ENCODE assay signal across 8 cellular contexts in the genomic region with DNA sequence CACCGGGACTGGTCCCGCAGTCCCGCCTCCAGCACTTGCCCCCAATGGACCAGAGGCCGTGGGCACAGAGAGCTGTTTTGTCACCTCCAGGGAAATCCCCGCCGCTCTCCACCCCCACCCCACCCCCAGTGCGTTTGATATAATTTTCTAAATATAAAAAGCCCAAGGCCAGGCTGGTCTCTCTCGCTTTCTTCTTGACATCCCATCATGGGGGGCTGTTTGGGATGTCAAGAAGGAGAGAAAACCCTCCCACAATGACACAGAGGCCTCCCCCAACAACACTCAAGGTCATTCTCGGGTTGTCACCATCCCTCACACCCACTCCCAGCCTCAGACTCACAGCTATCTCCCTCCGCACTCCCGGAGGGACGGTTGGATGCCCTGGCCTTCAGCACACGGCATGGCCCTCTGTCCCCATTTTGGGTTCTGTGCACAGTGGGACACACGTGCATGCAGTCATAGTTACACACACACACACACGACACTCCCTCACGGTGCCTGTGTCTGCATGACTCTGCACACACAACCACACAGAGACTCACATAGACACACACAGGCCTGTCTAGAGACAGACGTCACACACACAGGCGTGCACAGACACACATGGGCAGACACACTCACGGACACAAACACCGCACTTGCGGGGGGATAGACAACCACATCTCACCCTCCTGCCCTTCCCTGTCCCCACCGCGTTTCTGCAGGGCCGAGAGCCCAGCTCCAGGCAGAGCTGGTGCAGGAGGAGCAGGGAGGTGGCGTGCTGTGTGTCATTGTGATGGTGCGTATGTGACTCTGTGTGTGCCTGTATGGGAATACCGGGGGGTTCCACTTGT. TPM values are rescaled to one million over a fixed set of nuclear protein-coding genes. Genes with fewer than 3 reads are reported as not detected.
A peak's percentile ranks its signal among the peaks of the same experiment; 100 is the strongest.
DNase-seq lines count a peak whose midpoint lies in the region; ATAC-seq and TF ChIP-seq lines count a peak whose summit lies in the region.

No MANE protein-coding gene starts in this region.

- no peaks in the 10 kb centered on the region for H3K9me3 Mint-ChIP-seq in activated T-helper 2 cell treated with anti-CD3 and anti-CD28 coated beads, Interferon-gamma antibody, Interleukin-2, Interleukin-4, amounts not matched to agents 10 μg/mL and 5 μg/mL and 100 μg/mL, durations not matched to agents 14 hours and 24 hours and 36 hours
- H3K9me3 Mint-ChIP-seq in stimulated activated effector memory CD8-positive, alpha-beta T cell treated with anti-CD3 and anti-CD28 coated beads, Interleukin-12 subunit alpha, Interleukin-12 subunit beta, amount 100 ng/mL, for 72 hours, result no peaks in the 10 kb centered on the region

- peak overlapping the region; percentile 82 for H3K4me3 Mint-ChIP-seq in activated T-helper 2 cell treated with anti-CD3 and anti-CD28 coated beads, Interferon-gamma antibody, Interleukin-2, Interleukin-4, amounts not matched to agents 10 μg/mL and 5 μg/mL and 100 μg/mL, durations not matched to agents 14 hours and 24 hours and 36 hours (ENCODE audit: low read depth)
- peak overlapping the region; percentile 83 for H3K4me3 Mint-ChIP-seq in stimulated activated effector memory CD8-positive, alpha-beta T cell treated with anti-CD3 and anti-CD28 coated beads, Interleukin-12 subunit alpha, Interleukin-12 subunit beta, amount 100 ng/mL, for 72 hours

- TF ChIP-seq CTCF in GM12875 (IDR thresholded peaks at IDR 0.05; ENCODE audit: borderline replicate concordance, insufficient read depth, low read depth, low read length) (no peak), right atrium auricular region (IDR thresholded peaks at IDR 0.05) (no peak), foreskin keratinocyte (conservative IDR thresholded peaks at IDR 0.05) (no peak), MM.1S (IDR thresholded peaks at IDR 0.05; ENCODE audit: low read length) (no peak)

- no peak for ATAC-seq in stimulated activated effector memory CD8-positive, alpha-beta T cell treated with anti-CD3 and anti-CD28 coated beads, Interleukin-12 subunit alpha, Interleukin-12 subunit beta, amount 100 ng/mL, for 72 hours
- no peak for ATAC-seq in foreskin keratinocyte

- H3K9ac ChIP-seq in MM.1S (ENCODE audit: low read length), result no peak overlapping the region

- no peaks in the 10 kb centered on the region for H4K20me1 ChIP-seq in MM.1S (ENCODE audit: insufficient read depth, low read length)

- H3K9me3 ChIP-seq in right atrium auricular region, result no peaks in the 10 kb centered on the region
- H3K9me3 ChIP-seq in MM.1S (replicated peaks; ENCODE audit: insufficient read depth, low read length), result no peaks in the 10 kb centered on the region

- no peaks in the 10 kb centered on the region for H3K9me2 ChIP-seq in MM.1S (replicated peaks; ENCODE audit: insufficient read depth, low read length)

- H3K79me2 ChIP-seq in MM.1S (ENCODE audit: low read length), result no peaks in the 10 kb centered on the region

- H3K4me1 Mint-ChIP-seq in activated T-helper 2 cell treated with anti-CD3 and anti-CD28 coated beads, Interferon-gamma antibody, Interleukin-2, Interleukin-4, amounts not matched to agents 10 μg/mL and 5 μg/mL and 100 μg/mL, durations not matched to agents 14 hours and 24 hours and 36 hours (ENCODE audit: low read depth), result peaks cover 22% of the 10 kb centered on the region
- H3K4me1 Mint-ChIP-seq in stimulated activated effector memory CD8-positive, alpha-beta T cell treated with anti-CD3 and anti-CD28 coated beads, Interleukin-12 subunit alpha, Interleukin-12 subunit beta, amount 100 ng/mL, for 72 hours, result peaks cover 45% of the 10 kb centered on the region

- peaks cover 41% of the 10 kb centered on the region for H3K27me3 Mint-ChIP-seq in activated T-helper 2 cell treated with anti-CD3 and anti-CD28 coated beads, Interferon-gamma antibody, Interleukin-2, Interleukin-4, amounts not matched to agents 10 μg/mL and 5 μg/mL and 100 μg/mL, durations not matched to agents 14 hours and 24 hours and 36 hours (ENCODE audit: low read depth)

- no peak overlapping the region for H2AFZ ChIP-seq in MM.1S (ENCODE audit: low read length)

- intact Hi-C loops in activated T-helper 2 cell treated with anti-CD3 and anti-CD28 coated beads, Interferon-gamma antibody, Interleukin-2, Interleukin-4, amounts not matched to agents 10 μg/mL and 5 μg/mL and 100 μg/mL, durations not matched to agents 14 hours and 24 hours and 36 hours (cut with micrococcal nuclease), result no loop called here

- DNase-seq in activated T-helper 2 cell treated with anti-CD3 and anti-CD28 coated beads, Interferon-gamma antibody, Interleukin-2, Interleukin-4, amounts not matched to agents 10 μg/mL and 5 μg/mL and 100 μg/mL, durations not matched to agents 14 hours and 24 hours and 36 hours (ENCODE audit: low spot score), result no peak
- DNase-seq in right atrium auricular region (ENCODE audit: low spot score) (no peak), foreskin keratinocyte (no peak), NCI-H2081 (lab: John Stamatoyannopoulos, UW) (no peak), MM.1S (no peak), middle frontal gyrus (ENCODE audit: extremely low spot score, low spot score) (no peak)
- no peak for DNase-seq in stimulated activated effector memory CD8-positive, alpha-beta T cell treated with anti-CD3 and anti-CD28 coated beads, Interleukin-12 subunit alpha, Interleukin-12 subunit beta, amount 100 ng/mL, for 72 hours (ENCODE audit: low spot score in 2 of 2)

- peak overlapping the region; percentile 31 for H3K27ac Mint-ChIP-seq in activated T-helper 2 cell treated with anti-CD3 and anti-CD28 coated beads, Interferon-gamma antibody, Interleukin-2, Interleukin-4, amounts not matched to agents 10 μg/mL and 5 μg/mL and 100 μg/mL, durations not matched to agents 14 hours and 24 hours and 36 hours
- H3K27ac Mint-ChIP-seq in stimulated activated effector memory CD8-positive, alpha-beta T cell treated with anti-CD3 and anti-CD28 coated beads, Interleukin-12 subunit alpha, Interleukin-12 subunit beta, amount 100 ng/mL, for 72 hours, result peak overlapping the region; percentile 35

- H3K27ac ChIP-seq in right atrium auricular region, result peak overlapping the region; percentile 92 to 97
- H3K27ac ChIP-seq in foreskin keratinocyte, result no peak overlapping the region
- H3K27ac ChIP-seq in MM.1S (ENCODE audit: low read length), result no peak overlapping the region

- no peaks in the 10 kb centered on the region for H3F3A ChIP-seq in MM.1S (ENCODE audit: insufficient read depth, low read length)

- no peak overlapping the region for H3K4me2 ChIP-seq in MM.1S (ENCODE audit: low read depth, low read length)

- H3K4me1 ChIP-seq in right atrium auricular region, result peaks cover 0 to 57% of the 10 kb centered on the region in 2 donors
- H3K4me1 ChIP-seq in foreskin keratinocyte, result no peaks in the 10 kb centered on the region
- H3K4me1 ChIP-seq in MM.1S (ENCODE audit: low read length), result no peaks in the 10 kb centered on the region

- H3K27me3 ChIP-seq in right atrium auricular region, result no peaks in the 10 kb centered on the region
- H3K27me3 ChIP-seq in foreskin keratinocyte, result peaks cover 21% of the 10 kb centered on the region
- peaks cover 82% of the 10 kb centered on the region for H3K27me3 ChIP-seq in MM.1S (replicated peaks; ENCODE audit: insufficient read depth, low read length)

- peaks cover 2% of the 10 kb centered on the region for H3K36me3 Mint-ChIP-seq in activated T-helper 2 cell treated with anti-CD3 and anti-CD28 coated beads, Interferon-gamma antibody, Interleukin-2, Interleukin-4, amounts not matched to agents 10 μg/mL and 5 μg/mL and 100 μg/mL, durations not matched to agents 14 hours and 24 hours and 36 hours (ENCODE audit: low read depth)
- peaks cover 12% of the 10 kb centered on the region for H3K36me3 Mint-ChIP-seq in stimulated activated effector memory CD8-positive, alpha-beta T cell treated with anti-CD3 and anti-CD28 coated beads, Interleukin-12 subunit alpha, Interleukin-12 subunit beta, amount 100 ng/mL, for 72 hours

- H3K36me3 ChIP-seq in right atrium auricular region (no peaks in the 10 kb centered on the region), MM.1S (replicated peaks; ENCODE audit: insufficient read depth, low read length) (no peaks in the 10 kb centered on the region)

- peak overlapping the region; percentile 82 for H3K4me3 ChIP-seq in GM12875 (ENCODE audit: low read depth, low read length)
- H3K4me3 ChIP-seq in right atrium auricular region, result peak overlapping the region; percentile 78 to 99
- H3K4me3 ChIP-seq in MM.1S (ENCODE audit: low read length), result no peak overlapping the region

RNA-seq across cellular contexts. Expression of gene NFIC, which starts 4.8 kb away (rescaled TPM):
- total RNA-seq in activated T-helper 2 cell treated with anti-CD3 and anti-CD28 coated beads, Interferon-gamma antibody, Interleukin-2, Interleukin-4, amounts not matched to agents 10 μg/mL and 5 μg/mL and 100 μg/mL, durations not matched to agents 14 hours and 24 hours and 36 hours, result 16.5 and 17.3 TPM in 2 replicates
- total RNA-seq in right atrium auricular region (100 to 1,000 TPM; 111 to 196 TPM), foreskin keratinocyte (43.6 and 45.1 TPM in 2 replicates)
- polyA plus RNA-seq in foreskin keratinocyte, result 17.7 and 20.3 TPM in 2 replicates

Comparison
In these comparisons a context has a peak if more than half of its experiments do, and no peak if none do; other contexts are left out.
1. H3K27ac ChIP-seq: peak in right atrium auricular region (2 of 2); none in foreskin keratinocyte (single experiment) and MM.1S (single experiment).